1 cellular context compared by ENCODE assay signal in genomic region chr1:150970818-150971582, GRCh38.
TF ChIP-seq lines count a peak whose summit lies in the region.

No MANE protein-coding gene starts in this region.

TF ChIP-seq in liver, 16 proteins besides CTCF, POLR2A, EP300 and RAD21 (continued from another document):
- TF ChIP-seq REST (IDR thresholded peaks at IDR 0.05) (peak; percentile 80), MAX (IDR thresholded peaks at IDR 0.05) (peak; percentile 89), EGR1 (IDR thresholded peaks at IDR 0.05; ENCODE audit: low read depth in 2 of 2) (peak in 1 of 2 donors; percentile 63), SP1 (IDR thresholded peaks at IDR 0.05) (peak; percentile 97), TAF1 (conservative IDR thresholded peaks at IDR 0.05) (no peak)
